In the genomic region with DNA sequence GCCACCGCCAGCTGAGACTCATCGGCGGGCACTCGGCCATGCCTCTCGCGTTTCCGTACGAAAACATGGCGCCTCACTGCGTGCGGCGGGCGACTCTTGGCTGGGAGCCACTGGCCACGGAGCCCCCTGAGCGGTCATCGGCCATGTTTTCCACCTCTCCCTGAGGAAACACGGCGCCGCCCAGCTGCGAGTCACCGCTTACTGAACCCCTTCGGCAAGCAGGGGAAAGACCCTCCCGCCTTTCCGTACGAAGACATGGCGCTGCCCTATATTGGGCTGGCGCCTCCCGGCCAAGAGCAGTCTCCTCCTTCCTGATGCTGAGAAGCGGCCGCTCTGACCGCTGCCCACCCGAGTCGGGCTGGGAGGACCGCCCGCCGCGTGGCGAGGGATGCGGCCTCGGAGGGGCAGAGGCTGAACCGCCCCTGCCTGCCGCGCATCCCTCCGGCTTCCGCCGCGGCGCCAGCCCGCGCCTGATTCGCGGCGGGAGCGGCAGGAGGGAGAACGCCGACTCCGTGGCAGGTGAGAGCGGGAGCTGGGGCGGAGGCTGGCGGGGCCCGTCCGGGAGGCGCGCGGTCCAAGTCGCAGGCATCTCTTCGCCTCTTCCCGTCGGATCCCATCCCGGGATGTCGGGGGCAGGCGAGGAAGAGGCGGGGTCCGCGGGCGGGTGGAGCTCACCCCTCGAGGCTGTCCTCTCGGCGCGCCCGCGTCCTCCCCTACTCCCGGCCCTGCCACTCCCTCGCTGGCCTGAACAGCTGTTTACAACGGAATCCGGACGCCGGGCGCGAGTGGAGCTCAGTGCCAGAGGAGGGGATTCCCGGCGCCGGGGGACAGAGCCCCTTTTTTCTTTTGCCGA, we compare ENCODE assay signal across 1 cellular context.
TF ChIP-seq lines count a peak whose summit lies in the region.

A gene with protein sequence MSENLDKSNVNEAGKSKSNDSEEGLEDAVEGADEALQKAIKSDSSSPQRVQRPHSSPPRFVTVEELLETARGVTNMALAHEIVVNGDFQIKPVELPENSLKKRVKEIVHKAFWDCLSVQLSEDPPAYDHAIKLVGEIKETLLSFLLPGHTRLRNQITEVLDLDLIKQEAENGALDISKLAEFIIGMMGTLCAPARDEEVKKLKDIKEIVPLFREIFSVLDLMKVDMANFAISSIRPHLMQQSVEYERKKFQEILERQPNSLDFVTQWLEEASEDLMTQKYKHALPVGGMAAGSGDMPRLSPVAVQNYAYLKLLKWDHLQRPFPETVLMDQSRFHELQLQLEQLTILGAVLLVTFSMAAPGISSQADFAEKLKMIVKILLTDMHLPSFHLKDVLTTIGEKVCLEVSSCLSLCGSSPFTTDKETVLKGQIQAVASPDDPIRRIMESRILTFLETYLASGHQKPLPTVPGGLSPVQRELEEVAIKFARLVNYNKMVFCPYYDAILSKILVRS (plus strand): TSS at position 299 of the 853 bp plus-strand sequence. CDS start 4,202 bp downstream, outside the sequence.

TF ChIP-seq in K562, 482 proteins besides CTCF, POLR2A, EP300 and RAD21 (continued from another document):
- TF ChIP-seq, protein P1, sequence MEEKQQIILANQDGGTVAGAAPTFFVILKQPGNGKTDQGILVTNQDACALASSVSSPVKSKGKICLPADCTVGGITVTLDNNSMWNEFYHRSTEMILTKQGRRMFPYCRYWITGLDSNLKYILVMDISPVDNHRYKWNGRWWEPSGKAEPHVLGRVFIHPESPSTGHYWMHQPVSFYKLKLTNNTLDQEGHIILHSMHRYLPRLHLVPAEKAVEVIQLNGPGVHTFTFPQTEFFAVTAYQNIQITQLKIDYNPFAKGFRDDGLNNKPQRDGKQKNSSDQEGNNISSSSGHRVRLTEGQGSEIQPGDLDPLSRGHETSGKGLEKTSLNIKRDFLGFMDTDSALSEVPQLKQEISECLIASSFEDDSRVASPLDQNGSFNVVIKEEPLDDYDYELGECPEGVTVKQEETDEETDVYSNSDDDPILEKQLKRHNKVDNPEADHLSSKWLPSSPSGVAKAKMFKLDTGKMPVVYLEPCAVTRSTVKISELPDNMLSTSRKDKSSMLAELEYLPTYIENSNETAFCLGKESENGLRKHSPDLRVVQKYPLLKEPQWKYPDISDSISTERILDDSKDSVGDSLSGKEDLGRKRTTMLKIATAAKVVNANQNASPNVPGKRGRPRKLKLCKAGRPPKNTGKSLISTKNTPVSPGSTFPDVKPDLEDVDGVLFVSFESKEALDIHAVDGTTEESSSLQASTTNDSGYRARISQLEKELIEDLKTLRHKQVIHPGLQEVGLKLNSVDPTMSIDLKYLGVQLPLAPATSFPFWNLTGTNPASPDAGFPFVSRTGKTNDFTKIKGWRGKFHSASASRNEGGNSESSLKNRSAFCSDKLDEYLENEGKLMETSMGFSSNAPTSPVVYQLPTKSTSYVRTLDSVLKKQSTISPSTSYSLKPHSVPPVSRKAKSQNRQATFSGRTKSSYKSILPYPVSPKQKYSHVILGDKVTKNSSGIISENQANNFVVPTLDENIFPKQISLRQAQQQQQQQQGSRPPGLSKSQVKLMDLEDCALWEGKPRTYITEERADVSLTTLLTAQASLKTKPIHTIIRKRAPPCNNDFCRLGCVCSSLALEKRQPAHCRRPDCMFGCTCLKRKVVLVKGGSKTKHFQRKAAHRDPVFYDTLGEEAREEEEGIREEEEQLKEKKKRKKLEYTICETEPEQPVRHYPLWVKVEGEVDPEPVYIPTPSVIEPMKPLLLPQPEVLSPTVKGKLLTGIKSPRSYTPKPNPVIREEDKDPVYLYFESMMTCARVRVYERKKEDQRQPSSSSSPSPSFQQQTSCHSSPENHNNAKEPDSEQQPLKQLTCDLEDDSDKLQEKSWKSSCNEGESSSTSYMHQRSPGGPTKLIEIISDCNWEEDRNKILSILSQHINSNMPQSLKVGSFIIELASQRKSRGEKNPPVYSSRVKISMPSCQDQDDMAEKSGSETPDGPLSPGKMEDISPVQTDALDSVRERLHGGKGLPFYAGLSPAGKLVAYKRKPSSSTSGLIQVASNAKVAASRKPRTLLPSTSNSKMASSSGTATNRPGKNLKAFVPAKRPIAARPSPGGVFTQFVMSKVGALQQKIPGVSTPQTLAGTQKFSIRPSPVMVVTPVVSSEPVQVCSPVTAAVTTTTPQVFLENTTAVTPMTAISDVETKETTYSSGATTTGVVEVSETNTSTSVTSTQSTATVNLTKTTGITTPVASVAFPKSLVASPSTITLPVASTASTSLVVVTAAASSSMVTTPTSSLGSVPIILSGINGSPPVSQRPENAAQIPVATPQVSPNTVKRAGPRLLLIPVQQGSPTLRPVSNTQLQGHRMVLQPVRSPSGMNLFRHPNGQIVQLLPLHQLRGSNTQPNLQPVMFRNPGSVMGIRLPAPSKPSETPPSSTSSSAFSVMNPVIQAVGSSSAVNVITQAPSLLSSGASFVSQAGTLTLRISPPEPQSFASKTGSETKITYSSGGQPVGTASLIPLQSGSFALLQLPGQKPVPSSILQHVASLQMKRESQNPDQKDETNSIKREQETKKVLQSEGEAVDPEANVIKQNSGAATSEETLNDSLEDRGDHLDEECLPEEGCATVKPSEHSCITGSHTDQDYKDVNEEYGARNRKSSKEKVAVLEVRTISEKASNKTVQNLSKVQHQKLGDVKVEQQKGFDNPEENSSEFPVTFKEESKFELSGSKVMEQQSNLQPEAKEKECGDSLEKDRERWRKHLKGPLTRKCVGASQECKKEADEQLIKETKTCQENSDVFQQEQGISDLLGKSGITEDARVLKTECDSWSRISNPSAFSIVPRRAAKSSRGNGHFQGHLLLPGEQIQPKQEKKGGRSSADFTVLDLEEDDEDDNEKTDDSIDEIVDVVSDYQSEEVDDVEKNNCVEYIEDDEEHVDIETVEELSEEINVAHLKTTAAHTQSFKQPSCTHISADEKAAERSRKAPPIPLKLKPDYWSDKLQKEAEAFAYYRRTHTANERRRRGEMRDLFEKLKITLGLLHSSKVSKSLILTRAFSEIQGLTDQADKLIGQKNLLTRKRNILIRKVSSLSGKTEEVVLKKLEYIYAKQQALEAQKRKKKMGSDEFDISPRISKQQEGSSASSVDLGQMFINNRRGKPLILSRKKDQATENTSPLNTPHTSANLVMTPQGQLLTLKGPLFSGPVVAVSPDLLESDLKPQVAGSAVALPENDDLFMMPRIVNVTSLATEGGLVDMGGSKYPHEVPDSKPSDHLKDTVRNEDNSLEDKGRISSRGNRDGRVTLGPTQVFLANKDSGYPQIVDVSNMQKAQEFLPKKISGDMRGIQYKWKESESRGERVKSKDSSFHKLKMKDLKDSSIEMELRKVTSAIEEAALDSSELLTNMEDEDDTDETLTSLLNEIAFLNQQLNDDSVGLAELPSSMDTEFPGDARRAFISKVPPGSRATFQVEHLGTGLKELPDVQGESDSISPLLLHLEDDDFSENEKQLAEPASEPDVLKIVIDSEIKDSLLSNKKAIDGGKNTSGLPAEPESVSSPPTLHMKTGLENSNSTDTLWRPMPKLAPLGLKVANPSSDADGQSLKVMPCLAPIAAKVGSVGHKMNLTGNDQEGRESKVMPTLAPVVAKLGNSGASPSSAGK (IDR thresholded peaks at IDR 0.05) = peak; percentile 86
- peak in 1 of 2 experiments; percentile 55; a peak in 2 of 4 replicates for TF ChIP-seq HDAC1 (IDR thresholded peaks at IDR 0.05)
- peak; percentile 89 for TF ChIP-seq ZKSCAN1 (IDR thresholded peaks at IDR 0.05; ENCODE audit: low read depth, low read length)
- no peak for TF ChIP-seq MBD2 (IDR thresholded peaks at IDR 0.05; ENCODE audit: borderline replicate concordance, low read depth)
- TF ChIP-seq, protein P2, sequence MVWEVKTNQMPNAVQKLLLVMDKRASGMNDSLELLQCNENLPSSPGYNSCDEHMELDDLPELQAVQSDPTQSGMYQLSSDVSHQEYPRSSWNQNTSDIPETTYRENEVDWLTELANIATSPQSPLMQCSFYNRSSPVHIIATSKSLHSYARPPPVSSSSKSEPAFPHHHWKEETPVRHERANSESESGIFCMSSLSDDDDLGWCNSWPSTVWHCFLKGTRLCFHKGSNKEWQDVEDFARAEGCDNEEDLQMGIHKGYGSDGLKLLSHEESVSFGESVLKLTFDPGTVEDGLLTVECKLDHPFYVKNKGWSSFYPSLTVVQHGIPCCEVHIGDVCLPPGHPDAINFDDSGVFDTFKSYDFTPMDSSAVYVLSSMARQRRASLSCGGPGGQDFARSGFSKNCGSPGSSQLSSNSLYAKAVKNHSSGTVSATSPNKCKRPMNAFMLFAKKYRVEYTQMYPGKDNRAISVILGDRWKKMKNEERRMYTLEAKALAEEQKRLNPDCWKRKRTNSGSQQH (CRISPR knock-in tag; IDR thresholded peaks at IDR 0.05) = no peak
- TF ChIP-seq, protein P3, sequence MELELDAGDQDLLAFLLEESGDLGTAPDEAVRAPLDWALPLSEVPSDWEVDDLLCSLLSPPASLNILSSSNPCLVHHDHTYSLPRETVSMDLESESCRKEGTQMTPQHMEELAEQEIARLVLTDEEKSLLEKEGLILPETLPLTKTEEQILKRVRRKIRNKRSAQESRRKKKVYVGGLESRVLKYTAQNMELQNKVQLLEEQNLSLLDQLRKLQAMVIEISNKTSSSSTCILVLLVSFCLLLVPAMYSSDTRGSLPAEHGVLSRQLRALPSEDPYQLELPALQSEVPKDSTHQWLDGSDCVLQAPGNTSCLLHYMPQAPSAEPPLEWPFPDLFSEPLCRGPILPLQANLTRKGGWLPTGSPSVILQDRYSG (tag; conservative IDR thresholded peaks at IDR 0.05; ENCODE audit: low read depth) = 0 out of 2 replicates have a peak, but pooled peaks have one; percentile 29
- peak; percentile 90 for TF ChIP-seq ZNF263 (CRISPR knock-in tag; IDR thresholded peaks at IDR 0.05; ENCODE audit: borderline replicate concordance)
- TF ChIP-seq, protein P4, sequence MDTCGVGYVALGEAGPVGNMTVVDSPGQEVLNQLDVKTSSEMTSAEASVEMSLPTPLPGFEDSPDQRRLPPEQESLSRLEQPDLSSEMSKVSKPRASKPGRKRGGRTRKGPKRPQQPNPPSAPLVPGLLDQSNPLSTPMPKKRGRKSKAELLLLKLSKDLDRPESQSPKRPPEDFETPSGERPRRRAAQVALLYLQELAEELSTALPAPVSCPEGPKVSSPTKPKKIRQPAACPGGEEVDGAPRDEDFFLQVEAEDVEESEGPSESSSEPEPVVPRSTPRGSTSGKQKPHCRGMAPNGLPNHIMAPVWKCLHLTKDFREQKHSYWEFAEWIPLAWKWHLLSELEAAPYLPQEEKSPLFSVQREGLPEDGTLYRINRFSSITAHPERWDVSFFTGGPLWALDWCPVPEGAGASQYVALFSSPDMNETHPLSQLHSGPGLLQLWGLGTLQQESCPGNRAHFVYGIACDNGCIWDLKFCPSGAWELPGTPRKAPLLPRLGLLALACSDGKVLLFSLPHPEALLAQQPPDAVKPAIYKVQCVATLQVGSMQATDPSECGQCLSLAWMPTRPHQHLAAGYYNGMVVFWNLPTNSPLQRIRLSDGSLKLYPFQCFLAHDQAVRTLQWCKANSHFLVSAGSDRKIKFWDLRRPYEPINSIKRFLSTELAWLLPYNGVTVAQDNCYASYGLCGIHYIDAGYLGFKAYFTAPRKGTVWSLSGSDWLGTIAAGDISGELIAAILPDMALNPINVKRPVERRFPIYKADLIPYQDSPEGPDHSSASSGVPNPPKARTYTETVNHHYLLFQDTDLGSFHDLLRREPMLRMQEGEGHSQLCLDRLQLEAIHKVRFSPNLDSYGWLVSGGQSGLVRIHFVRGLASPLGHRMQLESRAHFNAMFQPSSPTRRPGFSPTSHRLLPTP (IDR thresholded peaks at IDR 0.05; ENCODE audit: borderline replicate concordance, extremely low read depth, insufficient read length) = no peak
- TF ChIP-seq ETV5 (CRISPR knock-in tag; IDR thresholded peaks at IDR 0.05; ENCODE audit: low read depth) = peak; percentile 30; the same call in 1 of the 2 replicates
- TF ChIP-seq NONO (IDR thresholded peaks at IDR 0.05; ENCODE audit: low read depth in 2 of 2, low read length in 1 of 2) = peak; percentile 54 to 59; a peak in 2 of 4 replicates
- TF ChIP-seq CREM (IDR thresholded peaks at IDR 0.05; ENCODE audit: low read depth) = peak; percentile 62; the same call in 1 of the 2 replicates
- TF ChIP-seq PHTF2 (CRISPR knock-in tag; IDR thresholded peaks at IDR 0.05) = no peak
- peak; percentile 86 for TF ChIP-seq RB1 (IDR thresholded peaks at IDR 0.05; ENCODE audit: low read depth)
- TF ChIP-seq ATF1 (CRISPR knock-in tag; IDR thresholded peaks at IDR 0.05) = no peak
- TF ChIP-seq ATF1 (tag; IDR thresholded peaks at IDR 0.05) = peak; percentile 86
- TF ChIP-seq, protein P5, sequence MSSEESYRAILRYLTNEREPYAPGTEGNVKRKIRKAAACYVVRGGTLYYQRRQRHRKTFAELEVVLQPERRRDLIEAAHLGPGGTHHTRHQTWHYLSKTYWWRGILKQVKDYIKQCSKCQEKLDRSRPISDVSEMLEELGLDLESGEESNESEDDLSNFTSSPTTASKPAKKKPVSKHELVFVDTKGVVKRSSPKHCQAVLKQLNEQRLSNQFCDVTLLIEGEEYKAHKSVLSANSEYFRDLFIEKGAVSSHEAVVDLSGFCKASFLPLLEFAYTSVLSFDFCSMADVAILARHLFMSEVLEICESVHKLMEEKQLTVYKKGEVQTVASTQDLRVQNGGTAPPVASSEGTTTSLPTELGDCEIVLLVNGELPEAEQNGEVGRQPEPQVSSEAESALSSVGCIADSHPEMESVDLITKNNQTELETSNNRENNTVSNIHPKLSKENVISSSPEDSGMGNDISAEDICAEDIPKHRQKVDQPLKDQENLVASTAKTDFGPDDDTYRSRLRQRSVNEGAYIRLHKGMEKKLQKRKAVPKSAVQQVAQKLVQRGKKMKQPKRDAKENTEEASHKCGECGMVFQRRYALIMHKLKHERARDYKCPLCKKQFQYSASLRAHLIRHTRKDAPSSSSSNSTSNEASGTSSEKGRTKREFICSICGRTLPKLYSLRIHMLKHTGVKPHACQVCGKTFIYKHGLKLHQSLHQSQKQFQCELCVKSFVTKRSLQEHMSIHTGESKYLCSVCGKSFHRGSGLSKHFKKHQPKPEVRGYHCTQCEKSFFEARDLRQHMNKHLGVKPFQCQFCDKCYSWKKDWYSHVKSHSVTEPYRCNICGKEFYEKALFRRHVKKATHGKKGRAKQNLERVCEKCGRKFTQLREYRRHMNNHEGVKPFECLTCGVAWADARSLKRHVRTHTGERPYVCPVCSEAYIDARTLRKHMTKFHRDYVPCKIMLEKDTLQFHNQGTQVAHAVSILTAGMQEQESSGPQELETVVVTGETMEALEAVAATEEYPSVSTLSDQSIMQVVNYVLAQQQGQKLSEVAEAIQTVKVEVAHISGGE (CRISPR knock-in tag; IDR thresholded peaks at IDR 0.05) = peak in 1 of 3 experiments; percentile 69; a peak in 2 of 6 replicates
- TF ChIP-seq, protein P6, sequence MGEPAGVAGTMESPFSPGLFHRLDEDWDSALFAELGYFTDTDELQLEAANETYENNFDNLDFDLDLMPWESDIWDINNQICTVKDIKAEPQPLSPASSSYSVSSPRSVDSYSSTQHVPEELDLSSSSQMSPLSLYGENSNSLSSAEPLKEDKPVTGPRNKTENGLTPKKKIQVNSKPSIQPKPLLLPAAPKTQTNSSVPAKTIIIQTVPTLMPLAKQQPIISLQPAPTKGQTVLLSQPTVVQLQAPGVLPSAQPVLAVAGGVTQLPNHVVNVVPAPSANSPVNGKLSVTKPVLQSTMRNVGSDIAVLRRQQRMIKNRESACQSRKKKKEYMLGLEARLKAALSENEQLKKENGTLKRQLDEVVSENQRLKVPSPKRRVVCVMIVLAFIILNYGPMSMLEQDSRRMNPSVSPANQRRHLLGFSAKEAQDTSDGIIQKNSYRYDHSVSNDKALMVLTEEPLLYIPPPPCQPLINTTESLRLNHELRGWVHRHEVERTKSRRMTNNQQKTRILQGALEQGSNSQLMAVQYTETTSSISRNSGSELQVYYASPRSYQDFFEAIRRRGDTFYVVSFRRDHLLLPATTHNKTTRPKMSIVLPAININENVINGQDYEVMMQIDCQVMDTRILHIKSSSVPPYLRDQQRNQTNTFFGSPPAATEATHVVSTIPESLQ (CRISPR knock-in tag; IDR thresholded peaks at IDR 0.05) = 0 out of 2 replicates have a peak, but pooled peaks have one; percentile 69
- no peak for TF ChIP-seq TCFL5 (CRISPR knock-in tag; conservative IDR thresholded peaks at IDR 0.05)
- TF ChIP-seq CTBP1 (IDR thresholded peaks at IDR 0.05; ENCODE audit: borderline replicate concordance) = peak; percentile 87; the same call in 1 of the 2 replicates
- 0 out of 2 replicates have a peak, but pooled peaks have one; percentile 39 for TF ChIP-seq NR1H2 (CRISPR knock-in tag; IDR thresholded peaks at IDR 0.05)
- peak; percentile 76 for TF ChIP-seq ZNF766 (CRISPR knock-in tag; conservative IDR thresholded peaks at IDR 0.05)
- no peak for TF ChIP-seq ZNF174 (CRISPR knock-in tag; IDR thresholded peaks at IDR 0.05)
- TF ChIP-seq CHCHD3 (CRISPR knock-in tag; IDR thresholded peaks at IDR 0.05) = no peak
- TF ChIP-seq ZBTB17 (CRISPR knock-in tag; IDR thresholded peaks at IDR 0.05) = peak; percentile 92
